ENCODE assay signal across 8 cellular contexts in the genomic region with DNA sequence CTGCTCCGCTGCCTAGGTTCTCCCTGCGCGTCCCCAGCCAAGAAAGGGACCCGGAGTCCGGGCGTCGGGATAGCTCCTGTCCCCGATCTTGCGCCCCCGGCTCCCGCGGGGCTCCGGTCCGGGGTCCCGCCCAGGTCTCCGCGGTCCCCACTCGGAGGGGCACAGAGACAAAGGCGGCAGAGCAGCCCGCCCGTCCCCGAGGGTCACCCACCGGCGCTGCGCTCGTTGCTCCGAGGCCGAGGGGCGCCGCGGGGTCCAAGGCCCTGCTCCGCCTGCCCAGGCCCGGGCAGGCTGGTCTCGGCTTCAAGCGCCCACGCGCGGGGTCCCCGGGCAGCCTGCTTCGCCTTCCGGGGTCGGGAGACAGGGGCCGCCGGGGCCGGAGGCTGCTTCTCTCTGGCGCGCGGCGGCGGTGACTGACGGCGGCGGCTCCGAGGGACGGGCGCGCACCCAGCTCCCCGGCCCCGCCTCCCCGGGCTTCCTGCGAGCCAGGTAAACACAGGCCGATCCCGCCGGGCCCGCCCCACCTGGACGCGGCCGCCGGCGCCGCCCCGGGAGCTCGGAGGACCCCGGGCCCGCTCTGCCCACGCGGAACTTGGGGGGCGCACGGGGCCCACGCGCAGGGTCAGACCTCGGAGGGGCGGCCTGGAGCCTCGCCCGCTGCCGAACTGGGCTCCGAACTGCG. TPM values are rescaled to one million over a fixed set of nuclear protein-coding genes. Genes with fewer than 3 reads are reported as not detected.
DNase-seq lines count a peak whose midpoint lies in the region; ATAC-seq, FAIRE-seq and TF ChIP-seq lines count a peak whose summit lies in the region.

A gene (minus strand): TSS at position 415 of the 682 bp plus-strand sequence. CDS start 27,522 bp downstream, outside the sequence.

- no peak within 1 kb of the TSS for H4K91ac ChIP-seq in mesenchymal stem cell (ENCODE audit: low read length)

- peak within 1 kb of the TSS; percentile 94 for H2BK120ac ChIP-seq in mesenchymal stem cell (ENCODE audit: low read depth, low read length)

- peak; percentile 83 for ATAC-seq in HCT116
- peak; percentile 76 for ATAC-seq in stimulated activated memory B cell treated with anti-CD40 and anti-IgM and Interleukin-4, amounts not matched to agents 10 μg/mL and 1 μg/mL and 100 μg/mL, for 72 hours

- TF ChIP-seq CTCF in HCT116 (IDR thresholded peaks at IDR 0.05 in 2 of 3, conservative IDR thresholded peaks at IDR 0.05 in 1 of 3; ENCODE audit: borderline replicate concordance in 1 of 3, insufficient read depth in 1 of 3, low read depth in 2 of 3, low read length in 2 of 3): no peak
- TF ChIP-seq CTCF in NB4 (IDR thresholded peaks at IDR 0.05; ENCODE audit: low read depth, low read length): no peak

- CTCF ChIA-PET in HCT116 (lab: Charles Lee): interaction anchor here (0.9 kb wide), 1 partner anchor 79 kb away, joined by 3 read pairs; no protein-coding TSS in a partner anchor

- H3K4ac ChIP-seq in mesenchymal stem cell (ENCODE audit: low read depth in 1 of 2, low read length in 2 of 2): peak within 1 kb of the TSS; percentile 79 to 80

- H3K27me3 ChIP-seq in HCT116 (ENCODE audit: insufficient read depth, low read length): no peaks in the 10 kb centered on the region
- no peaks in the 10 kb centered on the region for H3K27me3 ChIP-seq in mesenchymal stem cell (ENCODE audit: control insufficient read depth in 1 of 2, insufficient read depth in 1 of 2, low read length in 2 of 2)

- H3K4me1 Mint-ChIP-seq in dendritic cell treated with granulocyte-macrophage colony-stimulating factor and Interleukin-4, amounts not matched to agents 40 ng/mL and 50 ng/mL, for 4 days (ENCODE audit: low read depth): peaks cover 61% of the 10 kb centered on the region
- H3K4me1 Mint-ChIP-seq in stimulated activated memory B cell treated with anti-CD40 and anti-IgM and Interleukin-4, amounts not matched to agents 10 μg/mL and 1 μg/mL and 100 μg/mL, for 72 hours: peaks cover 51% of the 10 kb centered on the region

- H3K4me1 ChIP-seq in HCT116 (ENCODE audit: control insufficient read depth in 1 of 2, insufficient read depth in 2 of 2, low read length in 2 of 2) (peaks cover 27 to 51% of the 10 kb centered on the region in 2 experiments), mesenchymal stem cell (ENCODE audit: control insufficient read depth, insufficient read depth, low read depth, low read length) (peaks cover 22% of the 10 kb centered on the region)

- no peak for TF ChIP-seq RAD21 in HCT116 (IDR thresholded peaks at IDR 0.05; ENCODE audit: low read depth)

- H3K9me3 Mint-ChIP-seq in dendritic cell treated with granulocyte-macrophage colony-stimulating factor and Interleukin-4, amounts not matched to agents 40 ng/mL and 50 ng/mL, for 4 days: no peaks in the 10 kb centered on the region
- no peaks in the 10 kb centered on the region for H3K9me3 Mint-ChIP-seq in stimulated activated memory B cell treated with anti-CD40 and anti-IgM and Interleukin-4, amounts not matched to agents 10 μg/mL and 1 μg/mL and 100 μg/mL, for 72 hours

- H4K8ac ChIP-seq in mesenchymal stem cell (ENCODE audit: low read length): peak within 1 kb of the TSS; percentile 78

- H2BK15ac ChIP-seq in mesenchymal stem cell (ENCODE audit: low read depth, poor library complexity, severe bottlenecking): peak within 1 kb of the TSS; percentile 96

- H3K14ac ChIP-seq in mesenchymal stem cell (ENCODE audit: low read length in 2 of 2): peak within 1 kb of the TSS in 1 of 2 experiments; percentile 61

- peak within 1 kb of the TSS; percentile 92 for H3K9ac ChIP-seq in HCT116 (ENCODE audit: low read length)
- H3K9ac ChIP-seq in mesenchymal stem cell (ENCODE audit: low read length): peak within 1 kb of the TSS; percentile 85

- POLR2A ChIA-PET in HCT116 (lab: Charles Lee): interaction anchor here (1.0 to 1.1 kb wide), 3 partner anchors 9 to 18 kb away, joined by 3 to 4 read pairs (median 3); no protein-coding TSS in a partner anchor

- TF ChIP-seq POLR2A in GM12891 (IDR thresholded peaks at IDR 0.05; ENCODE audit: low read depth, low read length) (no peak), HCT116 (IDR thresholded peaks at IDR 0.05; ENCODE audit: borderline replicate concordance, extremely low read depth, insufficient read depth, insufficient read length) (peak; percentile 66), NB4 (IDR thresholded peaks at IDR 0.05; ENCODE audit: extremely low read depth, insufficient read length) (no peak)

- 1% methylated on average over 76 of the region's 88 CpGs for WGBS in mesenchymal stem cell

- peak within 1 kb of the TSS in 1 of 2 experiments; percentile 63 for H2BK12ac ChIP-seq in mesenchymal stem cell (ENCODE audit: low read length in 2 of 2)

- H2BK5ac ChIP-seq in mesenchymal stem cell (ENCODE audit: low read depth, low read length, poor library complexity, severe bottlenecking): peak within 1 kb of the TSS; percentile 36

- 0 out of 4 replicates have a peak, but pooled peaks cover 0 to 4% of the 10 kb centered on the region in 2 experiments for H3K36me3 ChIP-seq in HCT116 (ENCODE audit: control insufficient read depth in 1 of 2, insufficient read depth in 2 of 2, low read length in 2 of 2)
- H3K36me3 ChIP-seq in mesenchymal stem cell (ENCODE audit: control insufficient read depth in 1 of 2, insufficient read depth in 2 of 2, low read depth in 1 of 2, low read length in 2 of 2): no peaks in the 10 kb centered on the region

- H4K20me1 ChIP-seq in HCT116 (ENCODE audit: insufficient read depth): no peaks in the 10 kb centered on the region

- peaks cover 5% of the 10 kb centered on the region for H3K79me1 ChIP-seq in mesenchymal stem cell (replicated peaks; ENCODE audit: low read length, poor library complexity, severe bottlenecking)

- no TSS peak for BruUV-seq in HCT116 (replicated peaks; lab: Mats Ljungman, UMichigan)

- DNase-seq in GM12891 (ENCODE audit: insufficient read length, low spot score) (peak; percentile 76), HCT116 (ENCODE audit: low read depth, low spot score) (no peak), NB4 (ENCODE audit: low read depth) (peak; percentile 71), mesenchymal stem cell (no peak), HTR-8/SVneo (ENCODE audit: insufficient read length, low spot score) (no peak)
- DNase-seq in activated CD4-positive, alpha-beta T cell treated with anti-CD3 and anti-CD28 coated beads for 24 hours (ENCODE audit: low read depth in 2 of 2): peak; percentile 54

- H3K23ac ChIP-seq in mesenchymal stem cell (ENCODE audit: low read length in 2 of 2): peak within 1 kb of the TSS in 1 of 2 experiments; percentile 83

- H3K79me2 ChIP-seq in HCT116 (ENCODE audit: insufficient read depth, low read length): peaks cover 46% of the 10 kb centered on the region

- intact Hi-C loops in HCT116 (cut with micrococcal nuclease): loop anchor here (2.0 to 10.0 kb wide), 4 partner anchors 66 to 128 kb away; no protein-coding TSS in a partner anchor
- intact Hi-C loops in dendritic cell treated with granulocyte-macrophage colony-stimulating factor and Interleukin-4, amounts not matched to agents 40 ng/mL and 50 ng/mL, for 4 days (cut with micrococcal nuclease): loop anchor here (10.0 kb wide), 1 partner anchor 308 kb away; a partner anchor contains a TSS

- H2AK5ac ChIP-seq in mesenchymal stem cell (ENCODE audit: low read length, severe bottlenecking): no peak within 1 kb of the TSS

- peak; percentile 85 for FAIRE-seq in GM12891 (lab: Jason Lieb, UNC)
- no peak for FAIRE-seq in HTR-8/SVneo (lab: Jason Lieb, UNC)

- peaks cover 37% of the 10 kb centered on the region for H3K36me3 Mint-ChIP-seq in dendritic cell treated with granulocyte-macrophage colony-stimulating factor and Interleukin-4, amounts not matched to agents 40 ng/mL and 50 ng/mL, for 4 days (ENCODE audit: low read depth)
- peaks cover 31% of the 10 kb centered on the region for H3K36me3 Mint-ChIP-seq in stimulated activated memory B cell treated with anti-CD40 and anti-IgM and Interleukin-4, amounts not matched to agents 10 μg/mL and 1 μg/mL and 100 μg/mL, for 72 hours

- H3K27me3 Mint-ChIP-seq in dendritic cell treated with granulocyte-macrophage colony-stimulating factor and Interleukin-4, amounts not matched to agents 40 ng/mL and 50 ng/mL, for 4 days: no peaks in the 10 kb centered on the region
- H3K27me3 Mint-ChIP-seq in stimulated activated memory B cell treated with anti-CD40 and anti-IgM and Interleukin-4, amounts not matched to agents 10 μg/mL and 1 μg/mL and 100 μg/mL, for 72 hours: no peaks in the 10 kb centered on the region

- peak within 1 kb of the TSS; percentile 96 for H3K4me3 Mint-ChIP-seq in dendritic cell treated with granulocyte-macrophage colony-stimulating factor and Interleukin-4, amounts not matched to agents 40 ng/mL and 50 ng/mL, for 4 days
- peak within 1 kb of the TSS; percentile 97 for H3K4me3 Mint-ChIP-seq in stimulated activated memory B cell treated with anti-CD40 and anti-IgM and Interleukin-4, amounts not matched to agents 10 μg/mL and 1 μg/mL and 100 μg/mL, for 72 hours

- peak within 1 kb of the TSS; percentile 82 to 93 for H3K18ac ChIP-seq in mesenchymal stem cell (ENCODE audit: low read depth in 1 of 2, low read length in 2 of 2)

- peak within 1 kb of the TSS; percentile 71 to 79 for H3K4me3 ChIP-seq in HCT116 (replicated peaks in 1 of 2; ENCODE audit: low read depth in 1 of 2, low read length in 2 of 2)
- peak within 1 kb of the TSS; percentile 93 for H3K4me3 ChIP-seq in NB4 (ENCODE audit: low read depth, low read length)
- peak within 1 kb of the TSS; percentile 84 for H3K4me3 ChIP-seq in mesenchymal stem cell (ENCODE audit: insufficient read depth in 1 of 2, low read depth in 1 of 2, low read length in 2 of 2)

- H3K27ac Mint-ChIP-seq in dendritic cell treated with granulocyte-macrophage colony-stimulating factor and Interleukin-4, amounts not matched to agents 40 ng/mL and 50 ng/mL, for 4 days: peak within 1 kb of the TSS; percentile 98
- H3K27ac Mint-ChIP-seq in stimulated activated memory B cell treated with anti-CD40 and anti-IgM and Interleukin-4, amounts not matched to agents 10 μg/mL and 1 μg/mL and 100 μg/mL, for 72 hours: peak within 1 kb of the TSS; percentile 93

- peak within 1 kb of the TSS; percentile 90 for H3K27ac ChIP-seq in HCT116 (ENCODE audit: low read depth, low read length)
- H3K27ac ChIP-seq in mesenchymal stem cell (ENCODE audit: low read length, poor library complexity, severe bottlenecking): no peak within 1 kb of the TSS

- no peaks in the 10 kb centered on the region for H3K9me2 ChIP-seq in HCT116 (ENCODE audit: insufficient read depth)

- RAD21 ChIA-PET in HCT116 (lab: Charles Lee; ENCODE audit: low non-redundant PET in 1 of 2, low total read pairs in 2 of 2, uncharacterized antibody in 2 of 2, unreplicated experiment in 2 of 2): no interaction called here

- H2AFZ ChIP-seq in HCT116 (ENCODE audit: low read depth, low read length, poor library complexity, severe bottlenecking): peak within 1 kb of the TSS; percentile 45
- peak within 1 kb of the TSS; percentile 64 for H2AFZ ChIP-seq in mesenchymal stem cell (ENCODE audit: low read depth, low read length)

- H3K4me2 ChIP-seq in HCT116 (ENCODE audit: low read length) (peak within 1 kb of the TSS; percentile 94), mesenchymal stem cell (ENCODE audit: low read length, poor library complexity, severe bottlenecking) (peak within 1 kb of the TSS; percentile 98)

- no peaks in the 10 kb centered on the region for H3K9me3 ChIP-seq in HCT116 (ENCODE audit: control insufficient read depth in 1 of 2, insufficient read depth in 1 of 2, low read depth in 1 of 2, low read length in 2 of 2)
- H3K9me3 ChIP-seq in mesenchymal stem cell (ENCODE audit: control insufficient read depth, low read length): no peaks in the 10 kb centered on the region

RNA-seq across cellular contexts. Expression of the gene that starts here (rescaled TPM):
- 16.8 TPM for polyA plus RNA-seq in GM12891 (2012; ENCODE audit: low read depth, missing spikeins)
- total RNA-seq in HCT116 (2021; ENCODE audit: unreplicated experiment): 34.9 TPM
- polyA plus RNA-seq in HCT116 (2012): 17.5 and 20.2 TPM in 2 replicates
- polyA plus RNA-seq in mesenchymal stem cell (2013, experiment 1 of 2): 7.6 TPM
- 8.8 TPM for polyA plus RNA-seq in mesenchymal stem cell (2013, experiment 2 of 2)

Comparison
In these comparisons a context has a peak if more than half of its experiments do, and no peak if none do; other contexts are left out.
1. DNase-seq: peak in GM12891 (single experiment), NB4 (single experiment) and activated CD4-positive, alpha-beta T cell treated with anti-CD3 and anti-CD28 coated beads for 24 hours (2 of 2); none in HCT116 (single experiment), mesenchymal stem cell (single experiment) and HTR-8/SVneo (single experiment).
2. Peak in every context shown above with its lines, with median percentiles within 50 percentile points of each other: H3K4me3 ChIP-seq.